16 cellular contexts compared by ENCODE assay signal in the genomic region with DNA sequence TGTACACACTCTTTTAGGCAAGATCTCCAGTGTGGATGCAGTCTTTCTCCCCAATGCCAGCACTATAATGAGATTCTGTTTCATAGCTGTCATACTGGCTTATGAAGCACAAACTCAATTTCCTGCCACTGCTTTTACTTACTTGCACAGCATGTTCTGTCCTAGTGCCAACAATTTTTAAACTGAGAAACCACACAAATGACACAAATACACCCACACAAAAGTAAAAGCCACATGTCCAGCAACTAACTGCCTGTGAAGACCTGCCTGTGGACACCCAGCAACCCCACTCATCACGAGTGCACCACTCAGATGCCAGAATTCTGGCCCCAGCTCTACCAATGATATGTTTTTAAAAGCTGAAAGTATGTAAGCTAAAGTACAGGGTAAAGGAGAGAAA. TPM values are rescaled to one million over a fixed set of nuclear protein-coding genes. Genes with fewer than 3 reads are reported as not detected.
DNase-seq lines count a peak whose midpoint lies in the region; ATAC-seq, FAIRE-seq and TF ChIP-seq lines count a peak whose summit lies in the region.
"Had no signal": no experiment of that assay in that cellular context is flagged by ENCODE, and none has a peak within 500 bp of the region (broad histone marks: within the 10 kb centered on the region; RNA-seq: fewer than 3 reads in every experiment).

No MANE protein-coding gene starts in this region.

- no peak overlapping the region for H3K4me2 ChIP-seq in HCT116 (ENCODE audit: low read length)
- peak overlapping the region; percentile 79 for H3K4me2 ChIP-seq in keratinocyte (ENCODE audit: control insufficient read depth, extremely low read depth, insufficient read depth, low read depth, low read length)

- BruUV-seq in HCT116 (replicated peaks; lab: Mats Ljungman, UMichigan): TSS peak; percentile 9

- no peaks in the 10 kb centered on the region for H3K9me1 ChIP-seq in keratinocyte (ENCODE audit: control insufficient read depth, extremely low read depth, insufficient read depth, low read length)

- peak; percentile 26 for DNase-seq in Ammon's horn (ENCODE audit: low spot score)
- no peak for DNase-seq in HCT116 (ENCODE audit: low read depth, low spot score)
- DNase-seq in brain microvascular endothelial cell: peak; percentile 83
- no peak for DNase-seq in keratinocyte (ENCODE audit: low read depth, low spot score)
- DNase-seq in upper lobe of left lung: no peak
- no peak for DNase-seq in head of caudate nucleus
- no peak for DNase-seq in CD14-positive monocyte (ENCODE audit: low spot score)
- DNase-seq: activated CD4-positive, alpha-beta T cell treated with anti-CD3 and anti-CD28 coated beads, Interleukin-2, amount 10 ng/mL, durations not matched to agents 24 days and 14 days; activated naive CD8-positive, alpha-beta T cell treated with anti-CD3 and anti-CD28 coated beads, Interleukin-2, amount 10 ng/mL, durations not matched to agents 7 days and 5 days; left lung; NCI-H446 treated with DMSO at 0.1 percent for 48 hours; pancreas had no signal

- CTCF ChIA-PET in HCT116 (lab: Charles Lee): no interaction called here

- H3K79me2 ChIP-seq in HCT116 (ENCODE audit: insufficient read depth, low read length): peaks cover 2% of the 10 kb centered on the region
- H3K79me2 ChIP-seq in keratinocyte (ENCODE audit: control insufficient read depth, insufficient read depth, low read length): peaks cover 33% of the 10 kb centered on the region

- H3K4me1 ChIP-seq in HCT116 (ENCODE audit: control insufficient read depth in 1 of 2, insufficient read depth in 2 of 2, low read length in 2 of 2) (peaks cover 0 to 14% of the 10 kb centered on the region in 2 experiments; a peak in 1 of 4 replicates), keratinocyte (ENCODE audit: control insufficient read depth, extremely low read depth, insufficient read depth, low read length) (peaks cover 61% of the 10 kb centered on the region), upper lobe of left lung (no peaks in the 10 kb centered on the region)
- H3K4me1 ChIP-seq: pancreas had no signal

- no peak for TF ChIP-seq RAD21 in HCT116 (IDR thresholded peaks at IDR 0.05; ENCODE audit: low read depth)

- peaks cover 68 to 80% of the 10 kb centered on the region in 2 donors for H3K36me3 Mint-ChIP-seq in CD14-positive monocyte

- H3K36me3 ChIP-seq in HCT116 (ENCODE audit: control insufficient read depth in 1 of 2, insufficient read depth in 2 of 2, low read length in 2 of 2) (peaks cover 0 to 9% of the 10 kb centered on the region in 2 experiments; a peak in 2 of 4 replicates), brain microvascular endothelial cell (replicated peaks) (no peaks in the 10 kb centered on the region), keratinocyte (ENCODE audit: control insufficient read depth in 2 of 2, extremely low read depth in 1 of 2, insufficient read depth in 2 of 2, low read length in 2 of 2) (peaks cover 4 to 8% of the 10 kb centered on the region in 2 experiments), upper lobe of left lung (peaks cover 0 to 36% (median 10%) of the 10 kb centered on the region in 4 donors)

- intact Hi-C loops in HCT116 (cut with micrococcal nuclease) (no loop called here), head of caudate nucleus (cut with DNase I) (no loop called here), CD14-positive monocyte (cut with micrococcal nuclease) (no loop called here)

- H2AFZ ChIP-seq in HCT116 (ENCODE audit: low read depth, low read length, poor library complexity, severe bottlenecking) (no peak overlapping the region), keratinocyte (ENCODE audit: control insufficient read depth, low read length) (no peak overlapping the region)

- no peak for TF ChIP-seq EP300 in upper lobe of left lung (IDR thresholded peaks at IDR 0.05)

- POLR2A ChIA-PET in HCT116 (lab: Charles Lee): no interaction called here

- dilution Hi-C loops in keratinocyte (cut with MboI; ENCODE audit: extremely low pct_ligation_motif_present, low sequenced_read_pairs): no loop called here

- no peak for TF ChIP-seq POLR2A in HCT116 (IDR thresholded peaks at IDR 0.05; ENCODE audit: borderline replicate concordance, extremely low read depth, insufficient read depth, insufficient read length)
- TF ChIP-seq POLR2A in upper lobe of left lung (IDR thresholded peaks at IDR 0.05): no peak

- H3K9me3 Mint-ChIP-seq in CD14-positive monocyte: peaks cover 2 to 8% (median 6%) of the 10 kb centered on the region in 7 donors

- H4K20me1 ChIP-seq in HCT116 (ENCODE audit: insufficient read depth) (no peaks in the 10 kb centered on the region), keratinocyte (ENCODE audit: control insufficient read depth, extremely low read depth, insufficient read depth, low read length) (no peaks in the 10 kb centered on the region)

- ATAC-seq in HCT116 (no peak), upper lobe of left lung (ENCODE audit: low FRiP score in 2 of 2) (no peak), GM21723 (IDR thresholded peaks at IDR 0.05; ENCODE audit: unreplicated experiment) (no peak)
- ATAC-seq: K562, left lung, pancreas had no signal

- H3K27ac ChIP-seq in HCT116 (ENCODE audit: low read depth, low read length) (no peak overlapping the region), brain microvascular endothelial cell (peak overlapping the region; percentile 92), keratinocyte (ENCODE audit: control insufficient read depth, insufficient read depth, low read length) (peak overlapping the region; percentile 97), upper lobe of left lung (no peak overlapping the region)
- H3K27ac ChIP-seq: C4-2B, left lung, pancreas had no signal

- no peaks in the 10 kb centered on the region for H3K9me2 ChIP-seq in HCT116 (ENCODE audit: insufficient read depth)

- H3K27me3 ChIP-seq in HCT116 (ENCODE audit: insufficient read depth, low read length) (no peaks in the 10 kb centered on the region), brain microvascular endothelial cell (replicated peaks) (no peaks in the 10 kb centered on the region), keratinocyte (ENCODE audit: control insufficient read depth, extremely low read depth, insufficient read depth, low read length) (no peaks in the 10 kb centered on the region), upper lobe of left lung (no peaks in the 10 kb centered on the region)
- H3K27me3 ChIP-seq: left lung, pancreas had no signal

- H3K9ac ChIP-seq in HCT116 (ENCODE audit: low read length): no peak overlapping the region
- H3K9ac ChIP-seq in keratinocyte (ENCODE audit: control insufficient read depth, extremely low read depth, insufficient read depth, low read length): peak overlapping the region; percentile 65

- no peaks in the 10 kb centered on the region for H3K4me1 Mint-ChIP-seq in CD14-positive monocyte

- H3K4me3 ChIP-seq in HCT116 (replicated peaks in 1 of 2; ENCODE audit: low read depth in 1 of 2, low read length in 2 of 2): no peak overlapping the region
- H3K4me3 ChIP-seq in brain microvascular endothelial cell (ENCODE audit: low read depth, low read length): no peak overlapping the region
- H3K4me3 ChIP-seq in keratinocyte (ENCODE audit: control insufficient read depth in 2 of 3, extremely low read depth in 1 of 3, insufficient read depth in 2 of 3, low read depth in 1 of 3, low read length in 3 of 3): peak overlapping the region in 2 of 3 experiments; percentile 52
- no peak overlapping the region for H3K4me3 ChIP-seq in upper lobe of left lung
- H3K4me3 ChIP-seq: K562, left lung, pancreas had no signal

- no peak for TF ChIP-seq CTCF in HCT116 (IDR thresholded peaks at IDR 0.05 in 2 of 3, conservative IDR thresholded peaks at IDR 0.05 in 1 of 3; ENCODE audit: borderline replicate concordance in 1 of 3, insufficient read depth in 1 of 3, low read depth in 2 of 3, low read length in 2 of 3)
- TF ChIP-seq CTCF in brain microvascular endothelial cell (IDR thresholded peaks at IDR 0.05; ENCODE audit: low read depth, low read length, missing control alignments): no peak
- TF ChIP-seq CTCF in keratinocyte (optimal IDR thresholded peaks at IDR 0.05 in 1 of 3, IDR thresholded peaks at IDR 0.05 in 1 of 3, conservative IDR thresholded peaks at IDR 0.05 in 1 of 3; ENCODE audit: extremely low read depth in 1 of 3, insufficient read depth in 2 of 3, low read length in 3 of 3): no peak
- no peak for TF ChIP-seq CTCF in upper lobe of left lung (IDR thresholded peaks at IDR 0.05)
- TF ChIP-seq CTCF in CD14-positive monocyte (IDR thresholded peaks at IDR 0.05): no peak

- H3K27ac Mint-ChIP-seq in CD14-positive monocyte: no peak overlapping the region
- H3K27ac Mint-ChIP-seq: activated CD4-positive, alpha-beta T cell treated with anti-CD3 and anti-CD28 coated beads, Interleukin-2, amount 10 ng/mL, durations not matched to agents 24 days and 14 days; activated naive CD8-positive, alpha-beta T cell treated with anti-CD3 and anti-CD28 coated beads, Interleukin-2, amount 10 ng/mL, durations not matched to agents 7 days and 5 days had no signal

- no peaks in the 10 kb centered on the region for H3K27me3 Mint-ChIP-seq in CD14-positive monocyte (ENCODE audit: low read depth in 3 of 3)
- H3K27me3 Mint-ChIP-seq: activated CD4-positive, alpha-beta T cell treated with anti-CD3 and anti-CD28 coated beads, Interleukin-2, amount 10 ng/mL, durations not matched to agents 24 days and 14 days; activated naive CD8-positive, alpha-beta T cell treated with anti-CD3 and anti-CD28 coated beads, Interleukin-2, amount 10 ng/mL, durations not matched to agents 7 days and 5 days had no signal

- RAD21 ChIA-PET in HCT116 (lab: Charles Lee; ENCODE audit: low non-redundant PET in 1 of 2, low total read pairs in 2 of 2, uncharacterized antibody in 2 of 2, unreplicated experiment in 2 of 2): no interaction called here

- whole genome bisulfite sequencing in upper lobe of left lung, 2 donors: 80 to 84% methylated on average over 1 of the region's 1 CpG

- FAIRE-seq in keratinocyte (lab: Jason Lieb, UNC): peak; percentile 96
- FAIRE-seq: endothelial cell of umbilical vein, K562, pancreas had no signal

- no peak overlapping the region for H3K4me3 Mint-ChIP-seq in CD14-positive monocyte
- H3K4me3 Mint-ChIP-seq: activated CD4-positive, alpha-beta T cell treated with anti-CD3 and anti-CD28 coated beads, Interleukin-2, amount 10 ng/mL, durations not matched to agents 24 days and 14 days; activated naive CD8-positive, alpha-beta T cell treated with anti-CD3 and anti-CD28 coated beads, Interleukin-2, amount 10 ng/mL, durations not matched to agents 7 days and 5 days had no signal

- no peaks in the 10 kb centered on the region; a peak in 1 of 4 replicates for H3K9me3 ChIP-seq in HCT116 (ENCODE audit: control insufficient read depth in 1 of 2, insufficient read depth in 1 of 2, low read depth in 1 of 2, low read length in 2 of 2)
- no peaks in the 10 kb centered on the region for H3K9me3 ChIP-seq in keratinocyte (ENCODE audit: control insufficient read depth, low read depth, low read length)
- H3K9me3 ChIP-seq in upper lobe of left lung: no peaks in the 10 kb centered on the region
- H3K9me3 ChIP-seq: left lung, pancreas had no signal

- in situ Hi-C loops in brain microvascular endothelial cell (cut with HindIII; ENCODE audit: low pct_ligation_motif_present, low sequenced_read_pairs): no loop called here

RNA-seq across cellular contexts. Expression of a gene that starts 29.6 kb away (rescaled TPM):
- not detected for total RNA-seq in HCT116 (2021; ENCODE audit: unreplicated experiment)
- polyA plus RNA-seq in HCT116 (2012): not detected in 2 replicates
- not detected in 3 replicates for polyA plus RNA-seq in keratinocyte
- not detected for polyA plus RNA-seq in keratinocyte (2011; ENCODE audit: low read depth)
- polyA plus RNA-seq in keratinocyte (2011; cell fraction: cytosol; rRNA removed): not detected in 2 replicates
- not detected in 2 replicates for polyA plus RNA-seq in keratinocyte (2011; cell fraction: nucleus; rRNA removed)
- not detected in 2 replicates for polyA plus RNA-seq in keratinocyte (2012; ENCODE audit: low replicate concordance)
- polyA minus RNA-seq in keratinocyte: under 0.01 TPM in 3 replicates
- polyA minus RNA-seq in keratinocyte (2011; cell fraction: cytosol; rRNA and poly(A)+ RNA removed): 1,401 TPM
- under 0.01 TPM in 2 replicates for polyA minus RNA-seq in keratinocyte (2011; cell fraction: nucleus; rRNA and poly(A)+ RNA removed)
- total RNA-seq in upper lobe of left lung: not detected
- not detected for polyA plus RNA-seq in CD14-positive monocyte
- total RNA-seq: activated CD4-positive, alpha-beta T cell treated with anti-CD3 and anti-CD28 coated beads, Interleukin-2, amount 10 ng/mL, durations not matched to agents 24 days and 14 days; activated naive CD8-positive, alpha-beta T cell treated with anti-CD3 and anti-CD28 coated beads, Interleukin-2, amount 10 ng/mL, durations not matched to agents 7 days and 5 days; endothelial cell of umbilical vein; left lung had no signal
- polyA plus RNA-seq: endothelial cell of umbilical vein, K562, pancreas had no signal

Comparison
In these comparisons a context has a peak if more than half of its experiments do, and no peak if none do; other contexts are left out.
1. DNase-seq: peak in Ammon's horn (single experiment) and brain microvascular endothelial cell (single experiment); none in HCT116 (single experiment), keratinocyte (single experiment), upper lobe of left lung (0 of 2), head of caudate nucleus (0 of 42) and CD14-positive monocyte (single experiment).
2. H3K27ac ChIP-seq: peak in brain microvascular endothelial cell (single experiment) and keratinocyte (single experiment); none in HCT116 (single experiment) and upper lobe of left lung (0 of 4).
3. H3K4me3 ChIP-seq: peak in keratinocyte (2 of 3); none in HCT116 (0 of 2), brain microvascular endothelial cell (single experiment) and upper lobe of left lung (0 of 4).